In genomic region chr2:182064024-182064880, GRCh38 we compare ENCODE assay signal across 16 cellular contexts.
DNase-seq lines count a peak whose midpoint lies in the region; ATAC-seq and TF ChIP-seq lines count a peak whose summit lies in the region.
"Had no signal": no experiment of that assay in that cellular context is flagged by ENCODE, and none has a peak within 500 bp of the region (broad histone marks: within the 10 kb centered on the region; RNA-seq: fewer than 3 reads in every experiment).

No MANE protein-coding gene starts in this region.

- TF ChIP-seq CTCF in heart right ventricle (IDR thresholded peaks at IDR 0.05) (no peak), gastrocnemius medialis (IDR thresholded peaks at IDR 0.05 in 4 of 5, conservative IDR thresholded peaks at IDR 0.05 in 1 of 5) (no peak)

- no peak overlapping the region for H2BK12ac ChIP-seq in neuronal stem cell (ENCODE audit: low read length)

- H3K4me3 ChIP-seq in adipocyte (ENCODE audit: low read length) (no peak overlapping the region), heart right ventricle (no peak overlapping the region), gastrocnemius medialis (no peak overlapping the region), neuronal stem cell (ENCODE audit: low read length in 2 of 2) (no peak overlapping the region)
- H3K4me3 ChIP-seq: pancreas had no signal

- no peaks in the 10 kb centered on the region for H3K36me3 ChIP-seq in adipocyte (ENCODE audit: control insufficient read depth, insufficient read depth, low read length, severe bottlenecking)
- no peaks in the 10 kb centered on the region for H3K36me3 ChIP-seq in heart right ventricle
- no peaks in the 10 kb centered on the region for H3K36me3 ChIP-seq in gastrocnemius medialis
- H3K36me3 ChIP-seq in neuronal stem cell (replicated peaks in 1 of 2; ENCODE audit: control insufficient read depth in 2 of 2, insufficient read depth in 2 of 2, low read length in 2 of 2): no peaks in the 10 kb centered on the region
- H3K36me3 ChIP-seq: pancreas had no signal

- H3K9me3 ChIP-seq in adipocyte (ENCODE audit: control insufficient read depth, low read length) (no peaks in the 10 kb centered on the region), heart right ventricle (no peaks in the 10 kb centered on the region), gastrocnemius medialis (no peaks in the 10 kb centered on the region), neuronal stem cell (replicated peaks in 1 of 2; ENCODE audit: control insufficient read depth in 2 of 2, insufficient read depth in 1 of 2, low read depth in 1 of 2, low read length in 2 of 2) (no peaks in the 10 kb centered on the region)
- H3K9me3 ChIP-seq: pancreas had no signal

- H4K91ac ChIP-seq in neuronal stem cell (ENCODE audit: low read depth, low read length, poor library complexity): no peak overlapping the region

- H3K79me1 ChIP-seq in neuronal stem cell (ENCODE audit: low read depth, low read length): no peaks in the 10 kb centered on the region

- TF ChIP-seq POLR2A in gastrocnemius medialis (IDR thresholded peaks at IDR 0.05): no peak

- no peak overlapping the region for H2BK120ac ChIP-seq in neuronal stem cell (ENCODE audit: low read depth, low read length)

- H3K23ac ChIP-seq in neuronal stem cell (ENCODE audit: low read depth, low read length, poor library complexity): no peak overlapping the region

- H3K18ac ChIP-seq in neuronal stem cell (ENCODE audit: low read length): no peak overlapping the region

- H2BK5ac ChIP-seq in neuronal stem cell (ENCODE audit: low read length): no peak overlapping the region

- in situ Hi-C loops in gastrocnemius medialis (cut with MboI; ENCODE audit: low sequenced_read_pairs in 4 of 4): no loop called here

- no peak overlapping the region for H2AFZ ChIP-seq in neuronal stem cell (ENCODE audit: low read length)

- intact Hi-C loops in heart right ventricle (cut with DNase I) (loop anchor here in 1 of 10 donors (10.0 kb wide), 1 partner anchor 169 kb away; the partner anchor contains the start of gene ITPRID2), gastrocnemius medialis (cut with DNase I; ENCODE audit: low total_unique reads) (loop anchor here (10.0 kb wide), 2 partner anchors 69 to 169 kb away; partner anchors contain the start of gene ITPRID2)

- H2BK15ac ChIP-seq in neuronal stem cell (ENCODE audit: low read length): no peak overlapping the region

- H2AK5ac ChIP-seq in neuronal stem cell (ENCODE audit: low read depth, low read length): no peak overlapping the region

- no peak overlapping the region for H3K4me2 ChIP-seq in neuronal stem cell (ENCODE audit: insufficient read depth, low read length, poor library complexity, severe bottlenecking)

- H3K27me3 ChIP-seq in adipocyte (replicated peaks; ENCODE audit: control insufficient read depth, insufficient read depth, low read length) (no peaks in the 10 kb centered on the region), heart right ventricle (no peaks in the 10 kb centered on the region), gastrocnemius medialis (no peaks in the 10 kb centered on the region), neuronal stem cell (ENCODE audit: control insufficient read depth in 3 of 3, insufficient read depth in 3 of 3, low read depth in 1 of 3, low read length in 3 of 3) (no peaks in the 10 kb centered on the region)
- H3K27me3 ChIP-seq: pancreas had no signal

- no peak overlapping the region for H3K4ac ChIP-seq in neuronal stem cell (ENCODE audit: low read length)

- H3K4me1 ChIP-seq in adipocyte (ENCODE audit: control insufficient read depth, insufficient read depth, low read length) (peaks cover 58% of the 10 kb centered on the region), heart right ventricle (peaks cover 3 to 40% (median 24%) of the 10 kb centered on the region in 9 donors), gastrocnemius medialis (peaks cover 5 to 22% of the 10 kb centered on the region in 2 donors), neuronal stem cell (ENCODE audit: control insufficient read depth in 2 of 2, insufficient read depth in 1 of 2, low read depth in 1 of 2, low read length in 2 of 2) (no peaks in the 10 kb centered on the region)

- WGBS in heart right ventricle, 2 donors: 48 to 55% methylated on average over 4 of the region's 4 CpGs
- WGBS in neuronal stem cell (ENCODE audit: extremely low coverage in 2 of 2, insufficient read length in 2 of 2, insufficient replicate concordance in 1 of 2), 2 donors: no CpG with 5 or more reads among the region's 4 CpGs

- H3K14ac ChIP-seq in neuronal stem cell (ENCODE audit: low read length): no peak overlapping the region

- DNase-seq in DMS153 treated with DMSO at 0.1 percent for 48 hours (lab: John Stamatoyannopoulos, UW; ENCODE audit: unreplicated experiment) (peak; percentile 17), adipocyte (ENCODE audit: low read depth) (peak; percentile 32), heart right ventricle (peak; percentile 22 to 59), gastrocnemius medialis (peak; percentile 20 to 25), superior temporal gyrus (ENCODE audit: extremely low spot score) (no peak), AG20443 (ENCODE audit: low spot score) (no peak), neuronal stem cell (ENCODE audit: low spot score) (no peak)
- DNase-seq: foreskin fibroblast; HFFc6; KG1; NCI-H1105 treated with DMSO at 0.1 percent for 48 hours; NCI-H446 treated with DMSO at 0.1 percent for 48 hours; pancreas; stimulated activated CD4-positive, alpha-beta T cell treated with anti-CD3 and anti-CD28 coated beads, Interleukin-15, amount 100 ng/mL, for 24 hours had no signal

- H3K27ac ChIP-seq in heart right ventricle (peak overlapping the region; percentile 4 to 82 (median 58)), gastrocnemius medialis (peak overlapping the region; percentile 15 to 77 (median 48)), neuronal stem cell (replicated peaks; ENCODE audit: low read length) (no peak overlapping the region)
- H3K27ac ChIP-seq: pancreas, VCaP had no signal

- no peak overlapping the region for H4K8ac ChIP-seq in neuronal stem cell (ENCODE audit: low read depth, low read length)

- ATAC-seq in heart right ventricle (peak; percentile 73 to 89 (median 82)), gastrocnemius medialis (peak; percentile 69 to 84), HG02870 (IDR thresholded peaks at IDR 0.05; ENCODE audit: unreplicated experiment) (no peak)

- H3K9ac ChIP-seq in adipocyte (ENCODE audit: low read length) (peak overlapping the region; percentile 15), neuronal stem cell (ENCODE audit: low read depth, low read length, poor library complexity) (no peak overlapping the region)

Comparison
In these comparisons a context has a peak if more than half of its experiments do, and no peak if none do; other contexts are left out.
1. DNase-seq: peak in DMS153 treated with DMSO at 0.1 percent for 48 hours (single experiment), adipocyte (single experiment), heart right ventricle (2 of 2) and gastrocnemius medialis (2 of 2); none in superior temporal gyrus (single experiment), AG20443 (single experiment) and neuronal stem cell (single experiment).